8 cellular contexts compared by ENCODE assay signal in genomic region chr10:115720121-115720520, GRCh38.
"Had no signal": no experiment of that assay in that cellular context is flagged by ENCODE, and none has a peak within 500 bp of the region (broad histone marks: within the 10 kb centered on the region; RNA-seq: fewer than 3 reads in every experiment).

No MANE protein-coding gene starts in this region.

- H3K27ac ChIP-seq: GM23248 had no signal

- H3K9me3 ChIP-seq: HAP-1 had no signal

- DNase-seq: GM23248, GOT3, H7, H9, HCEC 1CT, HFFc6 had no signal

- H3K4me3 ChIP-seq: GM23248, GM23338, HAP-1 had no signal

- H3K36me3 ChIP-seq: HAP-1 had no signal

- H3K4me1 ChIP-seq: HAP-1 had no signal
